8 cellular contexts compared by ENCODE assay signal in genomic region chr19:1508507-1508856, GRCh38. TPM values are rescaled to one million over a fixed set of nuclear protein-coding genes. Genes with fewer than 3 reads are reported as not detected.
A peak's percentile ranks its signal among the peaks of the same experiment; 100 is the strongest.
DNase-seq lines count a peak whose midpoint lies in the region; ATAC-seq, FAIRE-seq and TF ChIP-seq lines count a peak whose summit lies in the region.

No MANE protein-coding gene starts in this region.

- peak overlapping the region; percentile 95 for H2AK5ac ChIP-seq in neuronal stem cell (ENCODE audit: low read depth, low read length)

- no peak overlapping the region for H3K4ac ChIP-seq in neuronal stem cell (ENCODE audit: low read length)

- peak overlapping the region; percentile 89 for H3K4me2 ChIP-seq in BLaER1
- peak overlapping the region; percentile 70 for H3K4me2 ChIP-seq in PC-9
- H3K4me2 ChIP-seq in neuronal stem cell (ENCODE audit: insufficient read depth, low read length, poor library complexity, severe bottlenecking): peak overlapping the region; percentile 33

- intact Hi-C loops in PC-9 (cut with micrococcal nuclease; ENCODE audit: unreplicated experiment): no loop called here

- H4K91ac ChIP-seq in neuronal stem cell (ENCODE audit: low read depth, low read length, poor library complexity): no peak overlapping the region

- peak overlapping the region; percentile 97 for H2BK12ac ChIP-seq in neuronal stem cell (ENCODE audit: low read length)

- H3F3A ChIP-seq in PC-9 (ENCODE audit: insufficient read depth, low read depth): peaks cover 8% of the 10 kb centered on the region

- no peaks in the 10 kb centered on the region for H3K79me1 ChIP-seq in neuronal stem cell (ENCODE audit: low read depth, low read length)

- H3K27ac ChIP-seq in BLaER1 (no peak overlapping the region), PC-9 (no peak overlapping the region), epithelial cell of prostate (peak overlapping the region; percentile 60), neuronal stem cell (replicated peaks; ENCODE audit: low read length) (no peak overlapping the region)

- H3K9ac ChIP-seq in BLaER1: no peak overlapping the region
- H3K9ac ChIP-seq in neuronal stem cell (ENCODE audit: low read depth, low read length, poor library complexity): peak overlapping the region; percentile 70

- H3K4me3 ChIP-seq in BLaER1 (peak overlapping the region; percentile 69), PC-9 (peak overlapping the region; percentile 44; the same call in 1 of the 2 replicates), neuronal stem cell (ENCODE audit: low read length in 2 of 2) (peak overlapping the region; percentile 44 to 63)

- H2BK15ac ChIP-seq in neuronal stem cell (ENCODE audit: low read length): no peak overlapping the region

- H2BK5ac ChIP-seq in neuronal stem cell (ENCODE audit: low read length): peak overlapping the region; percentile 99

- TF ChIP-seq CTCF in PC-9 (conservative IDR thresholded peaks at IDR 0.05): no peak

- no peaks in the 10 kb centered on the region for H3K36me3 ChIP-seq in BLaER1
- no peaks in the 10 kb centered on the region for H3K36me3 ChIP-seq in PC-9 (ENCODE audit: low read depth)
- no peaks in the 10 kb centered on the region for H3K36me3 ChIP-seq in neuronal stem cell (replicated peaks in 1 of 2; ENCODE audit: control insufficient read depth in 2 of 2, insufficient read depth in 2 of 2, low read length in 2 of 2)

- H3K27me3 ChIP-seq in BLaER1: peaks cover 52% of the 10 kb centered on the region
- no peaks in the 10 kb centered on the region for H3K27me3 ChIP-seq in PC-9 (ENCODE audit: insufficient read depth, low read depth)
- H3K27me3 ChIP-seq in neuronal stem cell (ENCODE audit: control insufficient read depth in 3 of 3, insufficient read depth in 3 of 3, low read depth in 1 of 3, low read length in 3 of 3): peaks cover 2 to 41% (median 30%) of the 10 kb centered on the region in 3 experiments

- H3K4me1 ChIP-seq in BLaER1: peaks cover 59% of the 10 kb centered on the region
- no peaks in the 10 kb centered on the region; the same call in 1 of the 2 replicates for H3K4me1 ChIP-seq in PC-9 (replicated peaks; ENCODE audit: insufficient read depth)
- peaks cover 5 to 15% of the 10 kb centered on the region in 2 donors for H3K4me1 ChIP-seq in neuronal stem cell (ENCODE audit: control insufficient read depth in 2 of 2, insufficient read depth in 1 of 2, low read depth in 1 of 2, low read length in 2 of 2)

- CTCF ChIA-PET in PC-9 (lab: Charles Lee): no interaction called here

- no peaks in the 10 kb centered on the region for H3K9me2 ChIP-seq in PC-9 (ENCODE audit: insufficient read depth)

- H2AFZ ChIP-seq in PC-9: no peak overlapping the region
- peak overlapping the region; percentile 96 for H2AFZ ChIP-seq in neuronal stem cell (ENCODE audit: low read length)

- no peak overlapping the region for H4K8ac ChIP-seq in neuronal stem cell (ENCODE audit: low read depth, low read length)

- peak overlapping the region; percentile 96 for H2BK120ac ChIP-seq in neuronal stem cell (ENCODE audit: low read depth, low read length)

- H3K79me2 ChIP-seq in PC-9 (ENCODE audit: low read depth): no peaks in the 10 kb centered on the region

- H3K14ac ChIP-seq in neuronal stem cell (ENCODE audit: low read length): peak overlapping the region; percentile 89

- FAIRE-seq in HTR-8/SVneo (lab: Jason Lieb, UNC): no peak

- peak overlapping the region; percentile 98 for H3K23ac ChIP-seq in neuronal stem cell (ENCODE audit: low read depth, low read length, poor library complexity)

- peak overlapping the region; percentile 95 for H3K18ac ChIP-seq in neuronal stem cell (ENCODE audit: low read length)

- H4K20me1 ChIP-seq in BLaER1 (peaks cover 31% of the 10 kb centered on the region), PC-9 (ENCODE audit: insufficient read depth) (no peaks in the 10 kb centered on the region)

- DNase-seq in PC-9 (no peak), epithelial cell of prostate (ENCODE audit: low read depth, low spot score) (no peak), neuronal stem cell (ENCODE audit: low spot score) (no peak), amygdala (lab: John Stamatoyannopoulos, UW) (no peak), NCI-H1694 (lab: John Stamatoyannopoulos, UW) (no peak), HTR-8/SVneo (ENCODE audit: insufficient read length, low spot score) (no peak)

- H3K9me3 ChIP-seq in BLaER1: no peaks in the 10 kb centered on the region
- H3K9me3 ChIP-seq in PC-9 (ENCODE audit: insufficient read depth, low read depth): no peaks in the 10 kb centered on the region
- H3K9me3 ChIP-seq in neuronal stem cell (replicated peaks in 1 of 2; ENCODE audit: control insufficient read depth in 2 of 2, insufficient read depth in 1 of 2, low read depth in 1 of 2, low read length in 2 of 2): peaks cover 0 to 7% of the 10 kb centered on the region in 2 donors

- no peak for ATAC-seq in GM21529 (IDR thresholded peaks at IDR 0.05; ENCODE audit: unreplicated experiment)

- POLR2A ChIA-PET in PC-9 (lab: Charles Lee; ENCODE audit: unreplicated experiment): no interaction called here

- WGBS in neuronal stem cell (ENCODE audit: extremely low coverage in 2 of 2, insufficient read length in 2 of 2, insufficient replicate concordance in 1 of 2), 2 donors: no CpG with 5 or more reads among the region's 12 CpGs

- no TSS peak for BruUV-seq in PC-9 (replicated peaks; lab: Mats Ljungman, UMichigan)

RNA-seq across cellular contexts. Expression of gene ADAMTSL5, which starts 4.3 kb away (rescaled TPM):
- total RNA-seq in PC-9 (2021): 13.6 and 14.6 TPM in 2 replicates
- polyA plus RNA-seq in neuronal stem cell (2013, experiment 1 of 2): 0.31 TPM
- polyA plus RNA-seq in neuronal stem cell (2013, experiment 2 of 2): 0.21 TPM

RNA-seq across cellular contexts. Expression of gene PLK5, which starts 15.4 kb away (rescaled TPM):
- not detected in 2 replicates for total RNA-seq in PC-9 (2021)
- polyA plus RNA-seq in neuronal stem cell (2013, experiment 1 of 2): 0.18 TPM
- polyA plus RNA-seq in neuronal stem cell (2013, experiment 2 of 2): 0.25 TPM

RNA-seq across cellular contexts. Expression of gene REEP6, which starts 17.5 kb away (rescaled TPM):
- total RNA-seq in PC-9 (2021): 34.3 and 39.5 TPM in 2 replicates
- polyA plus RNA-seq in neuronal stem cell (2013, experiment 1 of 2): 18.0 TPM
- 17.5 TPM for polyA plus RNA-seq in neuronal stem cell (2013, experiment 2 of 2)

RNA-seq across cellular contexts. Expression of gene PCSK4, which starts 18.3 kb away (rescaled TPM):
- 18.6 and 27.3 TPM in 2 replicates for total RNA-seq in PC-9 (2021)
- 8.3 TPM for polyA plus RNA-seq in neuronal stem cell (2013, experiment 1 of 2)
- polyA plus RNA-seq in neuronal stem cell (2013, experiment 2 of 2): 7.9 TPM

RNA-seq across cellular contexts. Expression of gene C19orf25, which starts 29.5 kb away (rescaled TPM):
- 28.0 and 31.2 TPM in 2 replicates for total RNA-seq in PC-9 (2021)
- 22.9 TPM for polyA plus RNA-seq in neuronal stem cell (2013, experiment 1 of 2)
- 21.4 TPM for polyA plus RNA-seq in neuronal stem cell (2013, experiment 2 of 2)

Comparison
In these comparisons a context has a peak if more than half of its experiments do, and no peak if none do; other contexts are left out.
1. H3K4me2 ChIP-seq: peak in every context shown above with its lines; median percentile 89 in BLaER1; 70 in PC-9; 33 in neuronal stem cell.